In the genomic region with DNA sequence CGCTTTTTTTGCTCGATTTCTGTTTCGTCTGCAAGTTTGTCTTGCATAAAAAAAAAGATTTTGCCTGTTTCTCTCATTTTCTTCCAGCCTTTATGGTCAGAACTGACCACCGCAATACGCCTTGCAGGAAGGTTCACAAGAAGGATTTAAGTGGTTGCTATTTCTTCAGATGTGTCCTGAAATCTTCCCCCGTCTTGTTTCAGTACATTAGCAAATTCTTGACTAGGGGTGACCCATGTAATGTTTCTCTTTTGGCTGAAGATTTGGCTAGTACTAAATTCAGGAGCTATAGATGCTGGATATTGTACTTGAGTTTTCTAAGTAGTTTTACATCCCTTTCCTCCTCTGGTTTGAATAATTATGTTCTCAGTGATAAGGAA, we compare ENCODE assay signal across 8 cellular contexts. TPM values are rescaled to one million over a fixed set of nuclear protein-coding genes. Genes with fewer than 3 reads are reported as not detected.
DNase-seq lines count a peak whose midpoint lies in the region; ATAC-seq, FAIRE-seq and TF ChIP-seq lines count a peak whose summit lies in the region.

No MANE protein-coding gene starts in this region.

- no peaks in the 10 kb centered on the region for H3K9me3 Mint-ChIP-seq in activated naive CD4-positive, alpha-beta T cell treated with anti-CD3 and anti-CD28 coated beads, Interleukin-2, amount 10 ng/mL, durations not matched to agents 7 days and 5 days

- FAIRE-seq in GM12878 (lab: Jason Lieb, UNC): no peak

- RAD21 ChIA-PET in GM12878 (lab: Charles Lee; ENCODE audit: unreplicated experiment): interaction anchor here (1.0 to 2.5 kb wide), 6 partner anchors 10 to 243 kb away, joined by 3 to 34 read pairs (median 4); no protein-coding TSS in a partner anchor

- H3K4me3 ChIP-seq in GM12878 (peak overlapping the region; percentile 63), lower leg skin (ENCODE audit: low read depth, poor library complexity, severe bottlenecking) (peak overlapping the region; percentile 19), upper lobe of left lung (peak overlapping the region; percentile 71 to 90 (median 82))

- no peak overlapping the region for H2AFZ ChIP-seq in GM12878 (ENCODE audit: control insufficient read depth, low read depth, low read length)

- H3K4me2 ChIP-seq in GM12878 (ENCODE audit: control insufficient read depth, insufficient read depth): peak overlapping the region; percentile 48

- peaks cover 24% of the 10 kb centered on the region for H3K27me3 Mint-ChIP-seq in activated naive CD4-positive, alpha-beta T cell treated with anti-CD3 and anti-CD28 coated beads, Interleukin-2, amount 10 ng/mL, durations not matched to agents 7 days and 5 days

- 46% methylated on average over 6 of the region's 6 CpGs for WGBS in GM12878 (ENCODE audit: insufficient coverage, insufficient replicate concordance, low lambda C conversion rate, missing lambda C conversion rate)
- WGBS in lower leg skin, 2 donors: 17 to 20% methylated on average over 6 of the region's 6 CpGs
- 9 to 21% methylated on average over 6 of the region's 6 CpGs for WGBS in upper lobe of left lung, 2 donors

- H3K27ac Mint-ChIP-seq in activated naive CD4-positive, alpha-beta T cell treated with anti-CD3 and anti-CD28 coated beads, Interleukin-2, amount 10 ng/mL, durations not matched to agents 7 days and 5 days: no peak overlapping the region

- ATAC-seq in GM12878 (no peak), upper lobe of left lung (ENCODE audit: low FRiP score in 2 of 2) (no peak), HG02763 (IDR thresholded peaks at IDR 0.05; ENCODE audit: unreplicated experiment) (no peak)

- peak overlapping the region; percentile 76 for H3K4me3 Mint-ChIP-seq in activated naive CD4-positive, alpha-beta T cell treated with anti-CD3 and anti-CD28 coated beads, Interleukin-2, amount 10 ng/mL, durations not matched to agents 7 days and 5 days

- TF ChIP-seq EP300 in GM12878 (IDR thresholded peaks at IDR 0.05; ENCODE audit: borderline replicate concordance in 1 of 2, control insufficient read depth in 1 of 2, low read depth in 2 of 2, low read length in 2 of 2) (no peak), upper lobe of left lung (IDR thresholded peaks at IDR 0.05) (no peak)

- POLR2A ChIA-PET in GM12878 (lab: Charles Lee): no interaction called here

- H3K79me2 ChIP-seq in GM12878 (ENCODE audit: control insufficient read depth, insufficient read depth, low read length): peaks cover 32% of the 10 kb centered on the region

- H3K27me3 ChIP-seq in GM12878 (replicated peaks in 1 of 2; ENCODE audit: control insufficient read depth in 2 of 2, insufficient read depth in 2 of 2, low read length in 1 of 2) (no peaks in the 10 kb centered on the region), upper lobe of left lung (no peaks in the 10 kb centered on the region)

- SMC1A ChIA-PET in GM12878 (lab: Charles Lee; ENCODE audit: uncharacterized antibody, unreplicated experiment): interaction anchor here (0.7 to 2.0 kb wide), 11 partner anchors 61 to 264 kb away, joined by 3 to 9 read pairs (median 3); no protein-coding TSS in a partner anchor

- no peak for DNase-seq in activated naive CD4-positive, alpha-beta T cell treated with anti-CD3 and anti-CD28 coated beads, Interleukin-2, amount 10 ng/mL, durations not matched to agents 7 days and 5 days
- DNase-seq in activated naive CD4-positive, alpha-beta T cell (lab: John Stamatoyannopoulos, UW): no peak
- no peak for DNase-seq in GM12878 (ENCODE audit: low read depth, low spot score)
- no peak for DNase-seq in lower leg skin (ENCODE audit: low spot score in 2 of 2)
- DNase-seq in upper lobe of left lung: no peak
- no peak for DNase-seq in NCI-H146 (lab: John Stamatoyannopoulos, UW)
- no peak for DNase-seq in NCI-H128 (lab: John Stamatoyannopoulos, UW; ENCODE audit: unreplicated experiment)

- peaks cover 24% of the 10 kb centered on the region for H3K4me1 Mint-ChIP-seq in activated naive CD4-positive, alpha-beta T cell treated with anti-CD3 and anti-CD28 coated beads, Interleukin-2, amount 10 ng/mL, durations not matched to agents 7 days and 5 days

- H3K36me3 ChIP-seq in GM12878 (ENCODE audit: control insufficient read depth in 2 of 2, insufficient read depth in 2 of 2, low read length in 1 of 2) (no peaks in the 10 kb centered on the region), upper lobe of left lung (no peaks in the 10 kb centered on the region)

- H3K9me3 ChIP-seq in GM12878 (replicated peaks; ENCODE audit: control insufficient read depth, insufficient read depth, low read length): no peaks in the 10 kb centered on the region
- H3K9me3 ChIP-seq in upper lobe of left lung: no peaks in the 10 kb centered on the region

- TF ChIP-seq POLR2A in GM12878 (IDR thresholded peaks at IDR 0.05; ENCODE audit: low read depth, low read length) (no peak), lower leg skin (IDR thresholded peaks at IDR 0.05) (no peak), upper lobe of left lung (IDR thresholded peaks at IDR 0.05) (no peak)

- no peak for TF ChIP-seq RAD21 in GM12878 (IDR thresholded peaks at IDR 0.05; ENCODE audit: insufficient read depth, low read depth, low read length)

- BruUV-seq in GM12878 (replicated peaks; lab: Mats Ljungman, UMichigan): no TSS peak

- no peak overlapping the region; the same call in 1 of the 2 replicates for H3K9ac ChIP-seq in GM12878 (ENCODE audit: control insufficient read depth, insufficient read depth, low read length)

- CTCF ChIA-PET in activated naive CD4-positive, alpha-beta T cell treated with anti-CD3 and anti-CD28 coated beads, Interleukin-2, amount 10 ng/mL, durations not matched to agents 7 days and 5 days (lab: Charles Lee): interaction anchor here (1.2 to 4.2 kb wide), 4 partner anchors 66 to 265 kb away, joined by 3 to 70 read pairs (median 4); no protein-coding TSS in a partner anchor
- CTCF ChIA-PET in GM12878 (lab: Yijun Ruan, JAX): interaction anchor here (0.7 to 6.6 kb wide), 10 partner anchors 9 to 297 kb away, joined by 3 to 57 read pairs (median 3); no protein-coding TSS in a partner anchor

- 0 out of 2 replicates have a peak, but pooled peaks cover 2% of the 10 kb centered on the region for H3K4me1 ChIP-seq in GM12878 (ENCODE audit: control insufficient read depth, insufficient read depth, low read length)
- H3K4me1 ChIP-seq in upper lobe of left lung: peaks cover 0 to 37% (median 17%) of the 10 kb centered on the region in 4 donors

- intact Hi-C loops in GM12878 (cut with micrococcal nuclease; ENCODE audit: unreplicated experiment) (loop anchor here (10.0 kb wide), 4 partner anchors 193 to 717 kb away; a partner anchor contains a TSS), lower leg skin (cut with DNase I; ENCODE audit: low total_unique reads) (loop anchor here (10.0 kb wide), 2 partner anchors 97 to 257 kb away; no protein-coding TSS in a partner anchor)

- H4K20me1 ChIP-seq in GM12878 (ENCODE audit: control insufficient read depth, insufficient read depth): no peaks in the 10 kb centered on the region

- H3K27ac ChIP-seq in GM12878 (ENCODE audit: control insufficient read depth, insufficient read depth) (no peak overlapping the region), upper lobe of left lung (peak overlapping the region in 3 of 4 donors; percentile 2 to 98 (median 98))

- H3K36me3 Mint-ChIP-seq in activated naive CD4-positive, alpha-beta T cell treated with anti-CD3 and anti-CD28 coated beads, Interleukin-2, amount 10 ng/mL, durations not matched to agents 7 days and 5 days: no peaks in the 10 kb centered on the region

- no peak for TF ChIP-seq CTCF in GM12878 (IDR thresholded peaks at IDR 0.05 in 2 of 3, conservative IDR thresholded peaks at IDR 0.05 in 1 of 3; ENCODE audit: control insufficient read depth in 2 of 3, extremely low read depth in 1 of 3, insufficient read depth in 1 of 3, low read depth in 3 of 3, low read length in 3 of 3)
- TF ChIP-seq CTCF in lower leg skin (IDR thresholded peaks at IDR 0.05): no peak
- no peak for TF ChIP-seq CTCF in upper lobe of left lung (IDR thresholded peaks at IDR 0.05)

- in situ Hi-C loops in GM12878 (cut with MboI): loop anchor here (10.0 to 25.0 kb wide), 3 partner anchors 237 to 707 kb away; a partner anchor contains a TSS

TF ChIP-seq in GM12878, 131 proteins besides CTCF, POLR2A, EP300 and RAD21 (continues in another document):
- TF ChIP-seq SIN3A (IDR thresholded peaks at IDR 0.05; ENCODE audit: low read depth, low read length): no peak
- TF ChIP-seq, protein P1, sequence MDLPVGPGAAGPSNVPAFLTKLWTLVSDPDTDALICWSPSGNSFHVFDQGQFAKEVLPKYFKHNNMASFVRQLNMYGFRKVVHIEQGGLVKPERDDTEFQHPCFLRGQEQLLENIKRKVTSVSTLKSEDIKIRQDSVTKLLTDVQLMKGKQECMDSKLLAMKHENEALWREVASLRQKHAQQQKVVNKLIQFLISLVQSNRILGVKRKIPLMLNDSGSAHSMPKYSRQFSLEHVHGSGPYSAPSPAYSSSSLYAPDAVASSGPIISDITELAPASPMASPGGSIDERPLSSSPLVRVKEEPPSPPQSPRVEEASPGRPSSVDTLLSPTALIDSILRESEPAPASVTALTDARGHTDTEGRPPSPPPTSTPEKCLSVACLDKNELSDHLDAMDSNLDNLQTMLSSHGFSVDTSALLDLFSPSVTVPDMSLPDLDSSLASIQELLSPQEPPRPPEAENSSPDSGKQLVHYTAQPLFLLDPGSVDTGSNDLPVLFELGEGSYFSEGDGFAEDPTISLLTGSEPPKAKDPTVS (IDR thresholded peaks at IDR 0.05; ENCODE audit: low read depth, low read length): no peak

RNA-seq across cellular contexts. Expression of a gene that starts 2.5 kb away (rescaled TPM):
- 15.6 and 19.1 TPM in 2 replicates for total RNA-seq in GM12878 (2013; cell fraction: nucleolus; rRNA removed)
- total RNA-seq in GM12878 (2014; rRNA removed) (3.5 and 3.9 TPM in 2 replicates), GM12878 (2014; rRNA removed; fragmentation: Illumina TruSeq; extraction: Trizol) (3.0 and 3.4 TPM in 2 replicates), GM12878 (2021) (4.8 and 7.0 TPM in 2 replicates), lower leg skin (10 to 100 TPM; 27.3 to 38.5 (median 33.1) TPM), upper lobe of left lung (10 to 100 TPM in 4 of 6 donors, 1 to 10 TPM in 2; 8.2 to 15.5 (median 13.2) TPM)
- polyA plus RNA-seq in GM12878 (2011; ENCODE audit: low read depth): 2.5 TPM
- polyA plus RNA-seq in GM12878 (2011; rRNA removed) (0.35 and 0.58 TPM in 2 replicates), GM12878 (2014; fragmentation: Illumina TruSeq; extraction: Trizol) (4.7 and 6.2 TPM in 2 replicates), GM12878 (2014; fragmentation: Nextera tagmentation; extraction: Ambion mirVana) (under 1 TPM; 0.42 to 0.53 TPM), GM12878 (2014; rRNA removed) (1.9 and 3.0 TPM in 2 replicates), GM12878 (2016; fragmentation: Nextera tagmentation; extraction: Ambion mirVana) (under 1 TPM; 0.42 to 0.82 TPM)
- polyA plus RNA-seq in GM12878 (2011; cell fraction: cytosol; rRNA removed): 0.38 and 0.66 TPM in 2 replicates
- 0.54 and 0.55 TPM in 2 replicates for polyA plus RNA-seq in GM12878 (2011; cell fraction: nucleus; rRNA removed)
- polyA plus RNA-seq in GM12878 (2012): 4.0 and 4.2 TPM in 2 replicates
- polyA minus RNA-seq in GM12878 (2011; rRNA and poly(A)+ RNA removed): 1.9 and 2.9 TPM in 2 replicates
- 0.52 and 3.1 TPM in 2 replicates for polyA minus RNA-seq in GM12878 (2011; cell fraction: cytosol; rRNA and poly(A)+ RNA removed)
- polyA minus RNA-seq in GM12878 (2011; cell fraction: nucleus; rRNA and poly(A)+ RNA removed): 1.8 and 2.5 TPM in 2 replicates

Comparison
In these comparisons a context has a peak if more than half of its experiments do, and no peak if none do; other contexts are left out.
1. H3K4me3 ChIP-seq: peak in every context shown above with its lines; median percentile 82 in upper lobe of left lung; 63 in GM12878; 19 in lower leg skin.